Comparison of ENCODE assay signal across 8 cellular contexts in the genomic region with DNA sequence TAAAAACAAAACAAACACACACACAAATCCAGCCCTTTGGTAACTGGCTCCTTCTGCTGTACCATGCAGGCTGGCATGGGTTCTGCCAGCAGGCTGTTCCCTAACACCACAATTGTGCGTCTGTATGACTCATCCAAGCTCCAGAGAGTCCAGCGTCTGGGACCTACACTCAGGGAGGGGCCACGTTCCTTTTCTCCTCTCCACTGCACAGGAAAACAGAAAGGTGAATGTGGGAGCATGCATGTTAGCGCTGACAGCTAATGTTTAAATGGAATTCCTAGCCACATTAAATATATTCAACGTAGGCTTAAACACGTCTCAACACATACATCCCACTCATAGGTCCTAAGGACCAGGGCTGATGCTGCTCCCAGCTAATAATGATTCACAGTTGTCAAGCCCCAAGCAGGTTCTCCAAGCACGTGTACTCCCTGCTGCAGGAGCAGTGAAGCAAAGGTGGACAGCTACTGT. TPM values are rescaled to one million over a fixed set of nuclear protein-coding genes. Genes with fewer than 3 reads are reported as not detected.
A peak's percentile ranks its signal among the peaks of the same experiment; 100 is the strongest.
DNase-seq lines count a peak whose midpoint lies in the region; ATAC-seq, FAIRE-seq and TF ChIP-seq lines count a peak whose summit lies in the region.

No MANE protein-coding gene starts in this region.

- dilution Hi-C loops in IMR-90 (cut with HindIII; ENCODE audit: low sequenced_read_pairs, unreplicated experiment) = no loop called here

- intact Hi-C loops in IMR-90 (cut with micrococcal nuclease) = loop anchor here (1.0 to 10.0 kb wide), 3 partner anchors 129 to 386 kb away; no protein-coding TSS in a partner anchor

- H2BK120ac ChIP-seq in IMR-90 (ENCODE audit: low read depth, low read length) = no peak overlapping the region

- no peak overlapping the region for H2BK5ac ChIP-seq in IMR-90 (ENCODE audit: low read depth, low read length, poor library complexity, severe bottlenecking)

- peaks cover 40% of the 10 kb centered on the region for H3K4me1 Mint-ChIP-seq in astrocyte (ENCODE audit: low read depth, unreplicated experiment)

- no TSS peak for BruUV-seq in IMR-90 (replicated peaks; lab: Mats Ljungman, UMichigan)

- H4K5ac ChIP-seq in IMR-90 (ENCODE audit: low read depth, low read length) = no peak overlapping the region

- H3K27ac ChIP-seq in IMR-90 (ENCODE audit: insufficient read depth, low read length) (no peak overlapping the region), astrocyte (ENCODE audit: low read depth, low read length) (peak overlapping the region; percentile 14), suprapubic skin (peak overlapping the region; percentile 61)

- CTCF ChIA-PET in IMR-90 (lab: Yijun Ruan, JAX) = interaction anchor here (1.5 to 2.8 kb wide), 3 partner anchors 17 to 190 kb away, joined by 4 to 12 read pairs (median 4); no protein-coding TSS in a partner anchor

- H3K4me2 ChIP-seq in IMR-90 (ENCODE audit: low read depth, low read length) = no peak overlapping the region
- H3K4me2 ChIP-seq in astrocyte (ENCODE audit: low read length) = peak overlapping the region; percentile 42

- no peak overlapping the region for H2AK5ac ChIP-seq in IMR-90 (ENCODE audit: low read depth, low read length)

- peak; percentile 60 for DNase-seq in AG09309 (ENCODE audit: low read depth)
- DNase-seq in IMR-90 = peak; percentile 82
- peak; percentile 68 for DNase-seq in astrocyte (ENCODE audit: low read depth)
- DNase-seq in hippocampal formation (lab: John Stamatoyannopoulos, UW) = peak; percentile 71 to 81
- DNase-seq in suprapubic skin (ENCODE audit: low spot score in 2 of 2) = no peak
- no peak for DNase-seq in T-helper 9 cell

- TF ChIP-seq EP300 in suprapubic skin (IDR thresholded peaks at IDR 0.05) = no peak

- TF ChIP-seq CTCF in AG09309 (IDR thresholded peaks at IDR 0.05; ENCODE audit: control insufficient read depth, insufficient read depth, low read depth, low read length, missing control alignments) (peak; percentile 87), IMR-90 (conservative IDR thresholded peaks at IDR 0.05; ENCODE audit: low read depth, low read length) (peak; percentile 84), astrocyte (IDR thresholded peaks at IDR 0.05; ENCODE audit: insufficient read depth, low read depth, low read length) (peak; percentile 65), suprapubic skin (IDR thresholded peaks at IDR 0.05) (peak; percentile 55 to 57)

- H2BK20ac ChIP-seq in IMR-90 (ENCODE audit: low read depth, low read length) = no peak overlapping the region

- H4K8ac ChIP-seq in IMR-90 (ENCODE audit: low read depth in 2 of 2, low read length in 2 of 2) = no peak overlapping the region

- H3K4me1 ChIP-seq in IMR-90 (ENCODE audit: control insufficient read depth, insufficient read depth, low read length) (peaks cover 17% of the 10 kb centered on the region), astrocyte (ENCODE audit: insufficient read depth, low read length) (peaks cover 34% of the 10 kb centered on the region), suprapubic skin (peaks cover 41% of the 10 kb centered on the region)

- H3K4me3 Mint-ChIP-seq in astrocyte (ENCODE audit: unreplicated experiment) = no peak overlapping the region

- in situ Hi-C loops in IMR-90 (cut with MboI; ENCODE audit: low sequenced_read_pairs) = no loop called here

- WGBS in IMR-90 (ENCODE audit: extremely low coverage in 2 of 2, insufficient read length in 1 of 2), 2 experiments = 69% methylated on average over 3 of the region's 7 CpGs; no CpG with 5 or more reads in 1 of the 2 experiments
- 32% methylated on average over 7 of the region's 7 CpGs for WGBS in suprapubic skin

- H3K9me3 Mint-ChIP-seq in astrocyte (ENCODE audit: unreplicated experiment) = no peaks in the 10 kb centered on the region

- no peak overlapping the region for H2AK9ac ChIP-seq in IMR-90 (replicated peaks; ENCODE audit: low read depth, low read length, poor library complexity)

- H2BK15ac ChIP-seq in IMR-90 (ENCODE audit: low read depth, low read length) = no peak overlapping the region

- H2AFZ ChIP-seq in IMR-90 (replicated peaks; ENCODE audit: low read length, poor library complexity) = peak overlapping the region; percentile 15
- no peak overlapping the region for H2AFZ ChIP-seq in astrocyte (ENCODE audit: low read depth, low read length)

- no peak for FAIRE-seq in astrocyte (lab: Jason Lieb, UNC)

- peak overlapping the region; percentile 5; the same call in 1 of the 2 replicates for H3K4ac ChIP-seq in IMR-90 (ENCODE audit: low read depth, low read length)

- TF ChIP-seq POLR2A in IMR-90 (IDR thresholded peaks at IDR 0.05; ENCODE audit: low read depth, low read length) (no peak), suprapubic skin (IDR thresholded peaks at IDR 0.05) (no peak)

- H3K9me1 ChIP-seq in IMR-90 (ENCODE audit: insufficient read depth, low read length) = peaks cover 20% of the 10 kb centered on the region

- H3K4me3 ChIP-seq in AG09309 (ENCODE audit: control insufficient read depth, low read depth, low read length) (no peak overlapping the region), IMR-90 (ENCODE audit: insufficient read depth, low read depth, low read length) (no peak overlapping the region), astrocyte (ENCODE audit: insufficient read depth, low read depth, low read length) (no peak overlapping the region), suprapubic skin (no peak overlapping the region)

- H3K27ac Mint-ChIP-seq in astrocyte (ENCODE audit: unreplicated experiment) = peak overlapping the region; percentile 68

- no peak overlapping the region for H3K56ac ChIP-seq in IMR-90 (ENCODE audit: extremely low read depth, insufficient read depth, low read length)

- no peak overlapping the region for H4K91ac ChIP-seq in IMR-90 (ENCODE audit: insufficient read depth, low read depth, low read length)

- no peaks in the 10 kb centered on the region; a peak in 1 of 4 replicates for H3K79me1 ChIP-seq in IMR-90 (ENCODE audit: low read depth in 1 of 2, low read length in 2 of 2)

- peak; percentile 89 for TF ChIP-seq RAD21 in IMR-90 (IDR thresholded peaks at IDR 0.05; ENCODE audit: low read length)

- no peaks in the 10 kb centered on the region for H3K79me2 ChIP-seq in astrocyte (ENCODE audit: insufficient read depth, low read length)

- H3K36me3 ChIP-seq in IMR-90 (ENCODE audit: control insufficient read depth, insufficient read depth, low read length) (no peaks in the 10 kb centered on the region), astrocyte (ENCODE audit: insufficient read depth, low read length) (no peaks in the 10 kb centered on the region), suprapubic skin (peaks cover 10% of the 10 kb centered on the region)

- H3K36me3 Mint-ChIP-seq in astrocyte (ENCODE audit: low read depth, unreplicated experiment) = peaks cover 7% of the 10 kb centered on the region

- H3K27me3 ChIP-seq in IMR-90 (ENCODE audit: control insufficient read depth, insufficient read depth, low read length) = no peaks in the 10 kb centered on the region
- no peaks in the 10 kb centered on the region for H3K27me3 ChIP-seq in astrocyte (ENCODE audit: insufficient read depth, low read length)
- no peaks in the 10 kb centered on the region for H3K27me3 ChIP-seq in suprapubic skin

- H3K27me3 Mint-ChIP-seq in astrocyte (ENCODE audit: low read depth, unreplicated experiment) = no peaks in the 10 kb centered on the region

- H3K9ac ChIP-seq in IMR-90 (ENCODE audit: low read depth, low read length) (no peak overlapping the region), astrocyte (ENCODE audit: low read length) (peak overlapping the region; percentile 18)

- no peak overlapping the region for H3K14ac ChIP-seq in IMR-90 (replicated peaks; ENCODE audit: low read depth, low read length)

- no peaks in the 10 kb centered on the region for H3K9me3 ChIP-seq in IMR-90 (ENCODE audit: control insufficient read depth, insufficient read depth, low read length)
- no peaks in the 10 kb centered on the region for H3K9me3 ChIP-seq in astrocyte (ENCODE audit: insufficient read depth, low read depth, low read length)
- H3K9me3 ChIP-seq in suprapubic skin = no peaks in the 10 kb centered on the region

- peak; percentile 89 for ATAC-seq in IMR-90 (ENCODE audit: low read depth)
- ATAC-seq in HG02610 (IDR thresholded peaks at IDR 0.05; ENCODE audit: unreplicated experiment) = no peak
- no peak for ATAC-seq in GM18867 (IDR thresholded peaks at IDR 0.05; ENCODE audit: unreplicated experiment)

- H4K20me1 ChIP-seq in IMR-90 (ENCODE audit: insufficient read depth, low read length) = no peaks in the 10 kb centered on the region
- H4K20me1 ChIP-seq in astrocyte (ENCODE audit: insufficient read depth, low read length) = no peaks in the 10 kb centered on the region

- no peak overlapping the region for H3K18ac ChIP-seq in IMR-90 (ENCODE audit: low read depth, low read length)

- POLR2A ChIA-PET in IMR-90 (lab: Charles Lee; ENCODE audit: unreplicated experiment) = no interaction called here

- H3K23ac ChIP-seq in IMR-90 (ENCODE audit: low read depth, low read length) = no peak overlapping the region

TF ChIP-seq in IMR-90, 13 proteins besides CTCF, POLR2A, EP300 and RAD21:
- TF ChIP-seq FOS (IDR thresholded peaks at IDR 0.05; ENCODE audit: low read depth, low read length) (peak; percentile 87), NFE2L2 (IDR thresholded peaks at IDR 0.05; ENCODE audit: low read depth, low read length) (no peak), MAZ (IDR thresholded peaks at IDR 0.05; ENCODE audit: borderline replicate concordance, low read depth, low read length) (peak; percentile 65; the same call in 1 of the 2 replicates), MXI1 (IDR thresholded peaks at IDR 0.05; ENCODE audit: borderline replicate concordance, low read depth, low read length) (no peak), BHLHE40 (IDR thresholded peaks at IDR 0.05; ENCODE audit: low read depth, low read length) (0 out of 2 replicates have a peak, but pooled peaks have one; percentile 12), RCOR1 (IDR thresholded peaks at IDR 0.05; ENCODE audit: insufficient replicate concordance, low read length) (no peak), SMC3 (IDR thresholded peaks at IDR 0.05; ENCODE audit: low read depth, low read length) (peak; percentile 85)
- TF ChIP-seq, protein P1, sequence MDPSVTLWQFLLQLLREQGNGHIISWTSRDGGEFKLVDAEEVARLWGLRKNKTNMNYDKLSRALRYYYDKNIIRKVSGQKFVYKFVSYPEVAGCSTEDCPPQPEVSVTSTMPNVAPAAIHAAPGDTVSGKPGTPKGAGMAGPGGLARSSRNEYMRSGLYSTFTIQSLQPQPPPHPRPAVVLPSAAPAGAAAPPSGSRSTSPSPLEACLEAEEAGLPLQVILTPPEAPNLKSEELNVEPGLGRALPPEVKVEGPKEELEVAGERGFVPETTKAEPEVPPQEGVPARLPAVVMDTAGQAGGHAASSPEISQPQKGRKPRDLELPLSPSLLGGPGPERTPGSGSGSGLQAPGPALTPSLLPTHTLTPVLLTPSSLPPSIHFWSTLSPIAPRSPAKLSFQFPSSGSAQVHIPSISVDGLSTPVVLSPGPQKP (IDR thresholded peaks at IDR 0.05; ENCODE audit: borderline replicate concordance, low read depth, low read length) = no peak

RNA-seq across cellular contexts. Expression of a gene that starts 20.7 kb away (rescaled TPM):
- 10.0 and 12.5 TPM in 2 replicates for total RNA-seq in IMR-90 (2012; rRNA removed)
- polyA plus RNA-seq in IMR-90 (2012; rRNA removed) = 39.7 and 50.7 TPM in 2 replicates
- 42.3 and 104 TPM in 2 replicates for polyA plus RNA-seq in IMR-90 (2012; cell fraction: cytosol; rRNA removed)
- 149 and 281 TPM in 2 replicates for polyA plus RNA-seq in IMR-90 (2012; cell fraction: nucleus; rRNA removed; ENCODE audit: low replicate concordance)
- 48.9 and 52.3 TPM in 2 replicates for total RNA-seq in astrocyte
- total RNA-seq in suprapubic skin = 100 to 1,000 TPM in 2 of 4 donors, 10 to 100 TPM in 2; 42.6 to 111 (median 103) TPM

Comparison
In these comparisons a context has a peak if more than half of its experiments do, and no peak if none do; other contexts are left out.
1. DNase-seq: peak in AG09309 (single experiment), IMR-90 (single experiment), astrocyte (single experiment) and hippocampal formation (2 of 2); none in suprapubic skin (0 of 2) and T-helper 9 cell (single experiment).
2. Peak in every context shown above with its lines, with median percentiles within 50 percentile points of each other: CTCF ChIP-seq.